ENCODE assay signal across 17 cellular contexts in the genomic region with DNA sequence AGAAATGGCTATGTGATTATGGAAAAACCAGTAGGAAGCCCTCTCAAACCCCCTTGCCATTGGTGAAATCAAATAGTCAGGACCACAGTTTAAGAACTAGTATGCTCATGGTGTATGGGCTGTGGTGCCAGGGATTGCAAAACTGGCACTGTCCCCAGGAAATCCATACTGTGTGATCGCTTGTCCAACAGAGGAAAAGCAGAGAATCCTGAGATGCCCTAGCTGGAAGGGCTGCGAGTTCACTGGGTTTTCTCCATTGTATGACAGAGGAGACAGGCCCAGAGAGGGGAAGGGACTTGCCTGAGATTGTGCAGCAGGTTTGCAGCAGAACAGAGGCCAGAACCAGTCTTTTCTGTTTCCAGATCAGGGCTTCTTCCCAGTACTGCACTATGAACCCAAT.
A peak's percentile ranks its signal among the peaks of the same experiment; 100 is the strongest.
DNase-seq lines count a peak whose midpoint lies in the region; ATAC-seq, FAIRE-seq and TF ChIP-seq lines count a peak whose summit lies in the region.
"Had no signal": no experiment of that assay in that cellular context is flagged by ENCODE, and none has a peak within 500 bp of the region (broad histone marks: within the 10 kb centered on the region; RNA-seq: fewer than 3 reads in every experiment).

No MANE protein-coding gene starts in this region.

- H3K9me2 ChIP-seq in DOHH2 (replicated peaks; ENCODE audit: control insufficient read depth, low read length) (no peaks in the 10 kb centered on the region), SU-DHL-6 (replicated peaks; ENCODE audit: insufficient read depth, low read length) (no peaks in the 10 kb centered on the region)

- H3K9ac ChIP-seq in SU-DHL-6 (ENCODE audit: low read length) (peak overlapping the region; percentile 54), rectal smooth muscle tissue (ENCODE audit: low read length) (no peak overlapping the region)

- peaks cover 7% of the 10 kb centered on the region; the same call in 1 of the 2 replicates for H3K9me3 ChIP-seq in DOHH2 (ENCODE audit: control insufficient read depth, insufficient read depth, low read length)
- H3K9me3 ChIP-seq in SU-DHL-6 (ENCODE audit: insufficient read depth, low read length) = peaks cover 14% of the 10 kb centered on the region; the same call in 1 of the 2 replicates
- H3K9me3 ChIP-seq: MG63 had no signal

- H3K79me2 ChIP-seq in DOHH2 (ENCODE audit: control insufficient read depth, low read length) (peaks cover 7% of the 10 kb centered on the region; the same call in 1 of the 2 replicates), SU-DHL-6 (ENCODE audit: insufficient read depth, low read length) (no peaks in the 10 kb centered on the region; the same call in 1 of the 2 replicates)

- no peak for ATAC-seq in HG03520 (IDR thresholded peaks at IDR 0.05; ENCODE audit: unreplicated experiment)
- ATAC-seq: CD8-positive, alpha-beta T cell; Panc1 had no signal

- H3K4me2 ChIP-seq in DOHH2 (ENCODE audit: low read length) (peak overlapping the region; percentile 89), SU-DHL-6 (ENCODE audit: low read depth, low read length, poor library complexity, severe bottlenecking) (peak overlapping the region; percentile 77)

- H3K27me3 ChIP-seq in DOHH2 (ENCODE audit: control insufficient read depth, low read length) = no peaks in the 10 kb centered on the region
- H3K27me3 ChIP-seq in SU-DHL-6 (ENCODE audit: low read length) = no peaks in the 10 kb centered on the region
- no peaks in the 10 kb centered on the region for H3K27me3 ChIP-seq in rectal smooth muscle tissue (ENCODE audit: control insufficient read depth, insufficient read depth, low read length)
- H3K27me3 ChIP-seq: MG63 had no signal

- H3K27ac ChIP-seq in DOHH2 (ENCODE audit: low read depth, low read length) (peak overlapping the region; percentile 94), SU-DHL-6 (ENCODE audit: low read depth, low read length) (peak overlapping the region; percentile 99), rectal smooth muscle tissue (ENCODE audit: low read depth, low read length) (peak overlapping the region; percentile 25)
- H3K27ac ChIP-seq: HL-60 had no signal

- peak; percentile 26 for FAIRE-seq in GM18507 (lab: Jason Lieb, UNC)

- H3F3A ChIP-seq in DOHH2 (ENCODE audit: control insufficient read depth, insufficient read depth) (peaks cover 28% of the 10 kb centered on the region), SU-DHL-6 (ENCODE audit: insufficient read depth) (peaks cover 69% of the 10 kb centered on the region)

- H3K4me3 ChIP-seq in DOHH2 (ENCODE audit: low read length) (peak overlapping the region; percentile 68), SU-DHL-6 (ENCODE audit: insufficient read depth, low read length, poor library complexity, severe bottlenecking) (peak overlapping the region; percentile 5), rectal smooth muscle tissue (ENCODE audit: low read length) (no peak overlapping the region)
- H3K4me3 ChIP-seq: MG63 had no signal

- H3K36me3 ChIP-seq in DOHH2 (ENCODE audit: control insufficient read depth, low read length) (peaks cover 70% of the 10 kb centered on the region), SU-DHL-6 (ENCODE audit: low read length) (peaks cover 40% of the 10 kb centered on the region), rectal smooth muscle tissue (ENCODE audit: control insufficient read depth, insufficient read depth, low read length) (no peaks in the 10 kb centered on the region)

- H3K4me1 ChIP-seq in DOHH2 (ENCODE audit: control insufficient read depth, low read length) = peaks cover 81% of the 10 kb centered on the region
- H3K4me1 ChIP-seq in rectal smooth muscle tissue (ENCODE audit: control insufficient read depth, insufficient read depth, low read length) = no peaks in the 10 kb centered on the region

- TF ChIP-seq CTCF in DOHH2 (IDR thresholded peaks at IDR 0.05; ENCODE audit: low read depth, low read length, poor library complexity, severe bottlenecking) (no peak), SU-DHL-6 (IDR thresholded peaks at IDR 0.05; ENCODE audit: insufficient read depth, low read length, poor library complexity, severe bottlenecking) (no peak)

- no peak for DNase-seq in GM18507 (ENCODE audit: extremely low spot score, insufficient read length, low read depth)
- DNase-seq in T-helper 1 cell = no peak
- no peak for DNase-seq in hippocampal formation (lab: John Stamatoyannopoulos, UW)
- DNase-seq: CD8-positive, alpha-beta T cell; KBM-7; MG63; NCI-H1105; NCI-H1694 treated with DMSO at 0.1 percent for 48 hours; NCI-H345; NCI-H69; SHP77 had no signal

- no peak overlapping the region for H2AFZ ChIP-seq in SU-DHL-6 (ENCODE audit: low read depth, low read length, severe bottlenecking)

- H4K20me1 ChIP-seq in DOHH2 (ENCODE audit: control insufficient read depth, insufficient read depth, low read depth, low read length) = no peaks in the 10 kb centered on the region
- H4K20me1 ChIP-seq in SU-DHL-6 (ENCODE audit: low read depth, low read length) = no peaks in the 10 kb centered on the region

Comparison
In these comparisons a context has a peak if more than half of its experiments do, and no peak if none do; other contexts are left out.
1. H3K27ac ChIP-seq: peak in every context shown above with its lines; median percentile 99 in SU-DHL-6; 94 in DOHH2; 25 in rectal smooth muscle tissue.